In the genomic region with DNA sequence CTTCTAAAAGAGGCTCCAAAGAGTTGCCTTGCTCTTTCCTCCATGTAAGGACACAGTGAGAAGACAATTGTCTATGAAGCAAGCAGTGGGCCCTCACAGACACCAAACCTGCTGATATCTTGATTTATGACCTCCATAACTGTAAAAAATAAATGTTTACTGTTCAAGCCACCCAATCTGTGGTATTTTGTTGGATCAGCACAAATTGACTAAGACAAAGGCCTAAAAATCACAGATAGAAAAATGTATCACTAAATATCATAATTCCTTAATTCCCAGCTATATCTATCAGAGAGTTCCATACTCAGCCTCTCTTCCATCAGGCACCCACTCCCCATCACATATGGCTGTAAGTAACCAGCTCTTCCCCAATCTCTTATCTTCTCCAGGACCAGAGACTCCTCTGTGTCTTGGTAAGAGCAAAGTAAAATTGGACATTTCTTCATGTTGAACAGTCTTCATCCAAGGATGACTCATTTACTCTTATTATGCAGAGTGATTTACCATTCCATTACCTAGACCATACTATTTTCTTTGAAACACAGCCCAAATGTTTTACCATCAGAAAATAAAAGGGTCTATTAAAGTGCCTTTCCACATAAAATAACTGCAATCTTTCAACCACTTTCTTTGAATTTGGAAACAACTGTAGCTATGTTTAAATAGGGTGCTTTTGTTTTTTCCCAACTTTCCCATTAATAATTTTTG, we compare ENCODE assay signal across 19 cellular contexts.
DNase-seq lines count a peak whose midpoint lies in the region; ATAC-seq, FAIRE-seq and TF ChIP-seq lines count a peak whose summit lies in the region.
"Had no signal": no experiment of that assay in that cellular context is flagged by ENCODE, and none has a peak within 500 bp of the region (broad histone marks: within the 10 kb centered on the region; RNA-seq: fewer than 3 reads in every experiment).

No MANE protein-coding gene starts in this region.

- no peaks in the 10 kb centered on the region for H3K9me3 Mint-ChIP-seq in activated CD4-positive, alpha-beta memory T cell treated with anti-CD3 and anti-CD28 coated beads, Interleukin-2, amount 10 ng/mL, durations not matched to agents 7 days and 5 days

- no peaks in the 10 kb centered on the region for H3K36me3 ChIP-seq in HepG2 (replicated peaks in 1 of 2; ENCODE audit: control insufficient read depth in 1 of 2, insufficient read depth in 2 of 2, low read length in 2 of 2)
- H3K36me3 ChIP-seq in right lobe of liver: no peaks in the 10 kb centered on the region
- H3K36me3 ChIP-seq in effector memory CD4-positive, alpha-beta T cell (ENCODE audit: control insufficient read depth, insufficient read depth, low read length): no peaks in the 10 kb centered on the region

- no peaks in the 10 kb centered on the region for H3K27me3 ChIP-seq in HepG2 (ENCODE audit: control insufficient read depth in 1 of 2, insufficient read depth in 2 of 2, low read length in 2 of 2)
- H3K27me3 ChIP-seq in right lobe of liver: no peaks in the 10 kb centered on the region
- no peaks in the 10 kb centered on the region for H3K27me3 ChIP-seq in effector memory CD4-positive, alpha-beta T cell (replicated peaks; ENCODE audit: control insufficient read depth, insufficient read depth, low read length, poor library complexity, severe bottlenecking)

- POLR2A ChIA-PET in HepG2 (lab: Yijun Ruan, JAX): no interaction called here
- POLR2A ChIA-PET in activated CD4-positive, alpha-beta memory T cell treated with anti-CD3 and anti-CD28 coated beads, Interleukin-2, amount 10 ng/mL, durations not matched to agents 7 days and 5 days (lab: Charles Lee): no interaction called here

- H3K9me3 ChIP-seq in HepG2 (ENCODE audit: low read length): peaks cover 82% of the 10 kb centered on the region
- H3K9me3 ChIP-seq in right lobe of liver: no peaks in the 10 kb centered on the region
- H3K9me3 ChIP-seq in effector memory CD4-positive, alpha-beta T cell (ENCODE audit: control insufficient read depth, low read length): no peaks in the 10 kb centered on the region

- intact Hi-C loops in HepG2 (cut with micrococcal nuclease; ENCODE audit: unreplicated experiment) (no loop called here), right lobe of liver (cut with DNase I) (no loop called here)

- H3K9ac ChIP-seq in HepG2 (ENCODE audit: insufficient read depth, low read depth, low read length): no peak overlapping the region

- no peak for TF ChIP-seq POLR2A in HepG2 (IDR thresholded peaks at IDR 0.05; ENCODE audit: insufficient read depth in 1 of 2, low read depth in 2 of 2, low read length in 2 of 2)
- no peak for TF ChIP-seq POLR2A in right lobe of liver (IDR thresholded peaks at IDR 0.05)

- H3K27me3 Mint-ChIP-seq in activated CD4-positive, alpha-beta memory T cell treated with anti-CD3 and anti-CD28 coated beads, Interleukin-2, amount 10 ng/mL, durations not matched to agents 7 days and 5 days: no peaks in the 10 kb centered on the region

- ATAC-seq in HepG2 (no peak), right lobe of liver (no peak), SK-N-SH treated with all-trans-retinoic acid at 6 μM for 48 hours (peak; percentile 43; the same call in 2 of the 3 replicates), GM19395 (IDR thresholded peaks at IDR 0.05; ENCODE audit: unreplicated experiment) (no peak)
- ATAC-seq: Panc1, Right ventricle myocardium inferior had no signal

- TF ChIP-seq RAD21 in HepG2 (CRISPR knock-in tag; IDR thresholded peaks at IDR 0.05): no peak

- H3K4me3 ChIP-seq in HepG2 (replicated peaks in 1 of 3; ENCODE audit: insufficient read depth in 1 of 3, low read depth in 2 of 3, low read length in 3 of 3) (no peak overlapping the region), right lobe of liver (no peak overlapping the region), fibroblast of mammary gland (ENCODE audit: control insufficient read depth, low read depth, low read length) (no peak overlapping the region)
- H3K4me3 ChIP-seq in effector memory CD4-positive, alpha-beta T cell (ENCODE audit: insufficient read depth, low read depth, low read length, poor library complexity, severe bottlenecking): no peak overlapping the region

- H3K4me1 ChIP-seq in HepG2 (ENCODE audit: insufficient read depth, low read length) (no peaks in the 10 kb centered on the region), right lobe of liver (no peaks in the 10 kb centered on the region)
- H3K4me1 ChIP-seq in effector memory CD4-positive, alpha-beta T cell (ENCODE audit: control insufficient read depth, insufficient read depth, low read length, poor library complexity, severe bottlenecking): no peaks in the 10 kb centered on the region

- no peak overlapping the region for H2AFZ ChIP-seq in HepG2 (ENCODE audit: low read length)

- no TSS peak for BruUV-seq in HepG2 (replicated peaks; lab: Mats Ljungman, UMichigan)

- H3K27ac ChIP-seq in HepG2 (ENCODE audit: extremely low read length, insufficient read depth, low read length) (no peak overlapping the region), right lobe of liver (no peak overlapping the region)
- H3K27ac ChIP-seq in effector memory CD4-positive, alpha-beta T cell (ENCODE audit: insufficient read depth, low read length, poor library complexity, severe bottlenecking): no peak overlapping the region
- H3K27ac ChIP-seq: C4-2B had no signal

- CTCF ChIA-PET in HepG2 (lab: Yijun Ruan, JAX; ENCODE audit: low intra/inter-chr PET ratio, low total read pairs): no interaction called here
- CTCF ChIA-PET in activated CD4-positive, alpha-beta memory T cell treated with anti-CD3 and anti-CD28 coated beads, Interleukin-2, amount 10 ng/mL, durations not matched to agents 7 days and 5 days (lab: Charles Lee): no interaction called here

- FAIRE-seq in HepG2 (lab: Jason Lieb, UNC): no peak
- FAIRE-seq: HTR-8/SVneo had no signal

- no peaks in the 10 kb centered on the region for H3K4me1 Mint-ChIP-seq in activated CD4-positive, alpha-beta memory T cell treated with anti-CD3 and anti-CD28 coated beads, Interleukin-2, amount 10 ng/mL, durations not matched to agents 7 days and 5 days

- in situ Hi-C loops in HepG2 (cut with HindIII; ENCODE audit: extremely low pct_ligation_motif_present, low pct_unique_long_range_greater_than_20kb): no loop called here

- H3K4me3 Mint-ChIP-seq in activated CD4-positive, alpha-beta memory T cell treated with anti-CD3 and anti-CD28 coated beads, Interleukin-2, amount 10 ng/mL, durations not matched to agents 7 days and 5 days: no peak overlapping the region

- H3K79me2 ChIP-seq in HepG2 (ENCODE audit: insufficient read depth, low read length): no peaks in the 10 kb centered on the region

- H4K20me1 ChIP-seq in HepG2 (ENCODE audit: insufficient read depth, low read length): no peaks in the 10 kb centered on the region

- no peaks in the 10 kb centered on the region for H3K36me3 Mint-ChIP-seq in activated CD4-positive, alpha-beta memory T cell treated with anti-CD3 and anti-CD28 coated beads, Interleukin-2, amount 10 ng/mL, durations not matched to agents 7 days and 5 days (ENCODE audit: low read depth)

- no peak overlapping the region for H3K4me2 ChIP-seq in HepG2 (ENCODE audit: low read depth, low read length)

- DNase-seq in HepG2 (ENCODE audit: low spot score) (no peak), right lobe of liver (no peak), fibroblast of mammary gland (ENCODE audit: low read depth) (peak; percentile 36), islet precursor cell (no peak)
- DNase-seq in activated CD4-positive, alpha-beta memory T cell treated with anti-CD3 and anti-CD28 coated beads, Interleukin-2, amount 10 ng/mL, durations not matched to agents 7 days and 5 days: no peak
- no peak for DNase-seq in effector memory CD4-positive, alpha-beta T cell
- DNase-seq: 8988T, COR-L47, H7, KBM-7, NCI-H1092, NCI-H2081 treated with DMSO at 0.1 percent for 48 hours, NCI-H524 had no signal

- H3K27ac Mint-ChIP-seq in activated CD4-positive, alpha-beta memory T cell treated with anti-CD3 and anti-CD28 coated beads, Interleukin-2, amount 10 ng/mL, durations not matched to agents 7 days and 5 days: no peak overlapping the region

- no peak for TF ChIP-seq EP300 in HepG2 (IDR thresholded peaks at IDR 0.05; ENCODE audit: low read depth in 2 of 2, low read length in 2 of 2)
- no peak for TF ChIP-seq EP300 in HepG2 (CRISPR knock-in tag; IDR thresholded peaks at IDR 0.05; ENCODE audit: borderline replicate concordance)

- TF ChIP-seq CTCF in HepG2 (CRISPR knock-in tag; IDR thresholded peaks at IDR 0.05) (no peak), right lobe of liver (IDR thresholded peaks at IDR 0.05) (no peak), fibroblast of mammary gland (conservative IDR thresholded peaks at IDR 0.05; ENCODE audit: control insufficient read depth, insufficient read depth, low read depth, low read length) (no peak)

TF ChIP-seq in HepG2, 621 proteins besides CTCF, POLR2A, EP300 and RAD21:
- TF ChIP-seq MAFK (conservative IDR thresholded peaks at IDR 0.05 in 1 of 2, IDR thresholded peaks at IDR 0.05 in 1 of 2; ENCODE audit: low read length in 2 of 2) (peak; percentile 69 to 77), MED8 (CRISPR knock-in tag; IDR thresholded peaks at IDR 0.05; ENCODE audit: insufficient replicate concordance) (no peak), MAFF (IDR thresholded peaks at IDR 0.05; ENCODE audit: low read depth, low read length) (peak; percentile 70)

TF ChIP-seq in SK-N-SH treated with all-trans-retinoic acid at 6 μM for 48 hours, 23 proteins besides CTCF, POLR2A, EP300 and RAD21 (continues in another document):
- TF ChIP-seq, protein P1, sequence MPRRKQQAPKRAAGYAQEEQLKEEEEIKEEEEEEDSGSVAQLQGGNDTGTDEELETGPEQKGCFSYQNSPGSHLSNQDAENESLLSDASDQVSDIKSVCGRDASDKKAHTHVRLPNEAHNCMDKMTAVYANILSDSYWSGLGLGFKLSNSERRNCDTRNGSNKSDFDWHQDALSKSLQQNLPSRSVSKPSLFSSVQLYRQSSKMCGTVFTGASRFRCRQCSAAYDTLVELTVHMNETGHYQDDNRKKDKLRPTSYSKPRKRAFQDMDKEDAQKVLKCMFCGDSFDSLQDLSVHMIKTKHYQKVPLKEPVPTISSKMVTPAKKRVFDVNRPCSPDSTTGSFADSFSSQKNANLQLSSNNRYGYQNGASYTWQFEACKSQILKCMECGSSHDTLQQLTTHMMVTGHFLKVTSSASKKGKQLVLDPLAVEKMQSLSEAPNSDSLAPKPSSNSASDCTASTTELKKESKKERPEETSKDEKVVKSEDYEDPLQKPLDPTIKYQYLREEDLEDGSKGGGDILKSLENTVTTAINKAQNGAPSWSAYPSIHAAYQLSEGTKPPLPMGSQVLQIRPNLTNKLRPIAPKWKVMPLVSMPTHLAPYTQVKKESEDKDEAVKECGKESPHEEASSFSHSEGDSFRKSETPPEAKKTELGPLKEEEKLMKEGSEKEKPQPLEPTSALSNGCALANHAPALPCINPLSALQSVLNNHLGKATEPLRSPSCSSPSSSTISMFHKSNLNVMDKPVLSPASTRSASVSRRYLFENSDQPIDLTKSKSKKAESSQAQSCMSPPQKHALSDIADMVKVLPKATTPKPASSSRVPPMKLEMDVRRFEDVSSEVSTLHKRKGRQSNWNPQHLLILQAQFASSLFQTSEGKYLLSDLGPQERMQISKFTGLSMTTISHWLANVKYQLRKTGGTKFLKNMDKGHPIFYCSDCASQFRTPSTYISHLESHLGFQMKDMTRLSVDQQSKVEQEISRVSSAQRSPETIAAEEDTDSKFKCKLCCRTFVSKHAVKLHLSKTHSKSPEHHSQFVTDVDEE (CRISPR knock-in tag; IDR thresholded peaks at IDR 0.05): no peak
- TF ChIP-seq TOX (CRISPR knock-in tag; IDR thresholded peaks at IDR 0.05; ENCODE audit: borderline replicate concordance) (0 out of 2 replicates have a peak, but pooled peaks have one; percentile 58), RARB (CRISPR knock-in tag; IDR thresholded peaks at IDR 0.05) (no peak)
